ENCODE assay signal across 15 cellular contexts in genomic region chr7:116777613-116778380, GRCh38.
DNase-seq lines count a peak whose midpoint lies in the region; FAIRE-seq and TF ChIP-seq lines count a peak whose summit lies in the region.
"Had no signal": no experiment of that assay in that cellular context is flagged by ENCODE, and none has a peak within 500 bp of the region (broad histone marks: within the 10 kb centered on the region; RNA-seq: fewer than 3 reads in every experiment).

No MANE protein-coding gene starts in this region.

- no peak for TF ChIP-seq EP300 in sigmoid colon (IDR thresholded peaks at IDR 0.05)

- no peaks in the 10 kb centered on the region for H3K27me3 ChIP-seq in sigmoid colon
- H3K27me3 ChIP-seq: adrenal gland had no signal

- TF ChIP-seq POLR2A in sigmoid colon (IDR thresholded peaks at IDR 0.05), result no peak

- no peak for FAIRE-seq in RCC 7860 (lab: Jason Lieb, UNC)

- WGBS in sigmoid colon, 2 donors, result 35 to 63% methylated on average over 3 of the region's 3 CpGs

- H3K4me3 ChIP-seq in epithelial cell of esophagus (ENCODE audit: low read length), result no peak overlapping the region
- no peak overlapping the region for H3K4me3 ChIP-seq in sigmoid colon
- H3K4me3 ChIP-seq: adrenal gland had no signal

- H3K4me1 ChIP-seq in sigmoid colon, result peaks cover 0 to 71% (median 57%) of the 10 kb centered on the region in 4 donors
- H3K4me1 ChIP-seq: adrenal gland had no signal

- TF ChIP-seq CTCF in epithelial cell of esophagus (IDR thresholded peaks at IDR 0.05; ENCODE audit: insufficient read depth, low read depth, low read length, missing control alignments) (no peak), sigmoid colon (IDR thresholded peaks at IDR 0.05) (no peak)

- H3K36me3 ChIP-seq in sigmoid colon, result no peaks in the 10 kb centered on the region
- H3K36me3 ChIP-seq: adrenal gland had no signal

- DNase-seq in GM04503 (ENCODE audit: low read depth) (peak; percentile 66), RCC 7860 (ENCODE audit: low spot score) (peak; percentile 61), epithelial cell of esophagus (ENCODE audit: low read depth) (peak; percentile 44), sigmoid colon (no peak), cerebellar cortex (ENCODE audit: low spot score) (no peak), NCI-H146 treated with DMSO at 0.1 percent for 48 hours (lab: John Stamatoyannopoulos, UW; ENCODE audit: unreplicated experiment) (no peak), NCI-H2029 treated with DMSO at 0.1 percent for 48 hours (lab: John Stamatoyannopoulos, UW) (no peak)
- no peak for DNase-seq in stimulated activated CD4-positive, alpha-beta T cell treated with anti-CD3 and anti-CD28 coated beads, Interleukin-2, amount 100 ng/mL, for 48 hours
- DNase-seq: activated B cell treated with CpG ODN at 0.5 μM for 24 hours; activated T-cell treated with anti-CD3 and anti-CD28 coated beads for 4 hours; adrenal gland; CD8-positive, alpha-beta memory T cell; endodermal cell; NCI-H1092; NCI-H524 had no signal

- intact Hi-C loops in sigmoid colon (cut with DNase I), result no loop called here

- H3K9me3 ChIP-seq in sigmoid colon, result no peaks in the 10 kb centered on the region
- H3K9me3 ChIP-seq: adrenal gland had no signal

- H3K27ac ChIP-seq in sigmoid colon, result peak overlapping the region in 3 of 4 donors; percentile 32 to 72 (median 67)
- H3K27ac ChIP-seq: adrenal gland had no signal

Comparison
In these comparisons a context has a peak if more than half of its experiments do, and no peak if none do; other contexts are left out.
1. DNase-seq: peak in GM04503 (single experiment), RCC 7860 (single experiment) and epithelial cell of esophagus (single experiment); none in sigmoid colon (single experiment), cerebellar cortex (single experiment), NCI-H146 treated with DMSO at 0.1 percent for 48 hours (single experiment), NCI-H2029 treated with DMSO at 0.1 percent for 48 hours (single experiment) and stimulated activated CD4-positive, alpha-beta T cell treated with anti-CD3 and anti-CD28 coated beads, Interleukin-2, amount 100 ng/mL, for 48 hours (0 of 2).